In the genomic region with DNA sequence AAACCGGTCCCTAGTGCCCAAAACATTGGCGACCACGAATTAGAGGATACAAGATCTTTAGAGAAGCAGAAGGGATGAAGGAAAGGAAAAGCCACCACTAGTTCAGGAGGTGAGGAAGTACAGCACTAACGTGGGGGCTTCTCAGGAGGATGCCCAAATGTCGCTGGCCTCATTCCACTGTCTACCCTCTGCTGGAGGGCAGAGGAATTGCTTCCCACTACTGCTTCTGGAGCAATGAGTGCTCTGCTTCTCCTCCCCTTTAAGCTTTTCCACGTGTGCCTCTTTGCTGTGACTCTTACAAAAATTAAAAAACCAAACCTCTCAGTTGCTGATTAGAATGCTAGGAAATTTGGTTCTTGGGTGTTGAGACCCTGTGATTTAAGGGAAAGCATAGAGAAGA, we compare ENCODE assay signal across 9 cellular contexts.
DNase-seq lines count a peak whose midpoint lies in the region; ATAC-seq and TF ChIP-seq lines count a peak whose summit lies in the region.
"Had no signal": no experiment of that assay in that cellular context is flagged by ENCODE, and none has a peak within 500 bp of the region (broad histone marks: within the 10 kb centered on the region; RNA-seq: fewer than 3 reads in every experiment).

No MANE protein-coding gene starts in this region.

- H4K20me1 ChIP-seq in HCT116 (ENCODE audit: insufficient read depth), result no peaks in the 10 kb centered on the region

- no peak overlapping the region for H3K27ac ChIP-seq in HCT116 (ENCODE audit: low read depth, low read length)
- H3K27ac ChIP-seq in Peyer's patch, result no peak overlapping the region
- H3K27ac ChIP-seq in left lung, result no peak overlapping the region

- CTCF ChIA-PET in HCT116 (lab: Charles Lee), result interaction anchor here (0.6 to 1.1 kb wide), 2 partner anchors 10 to 279 kb away, joined by 3 read pairs; no protein-coding TSS in a partner anchor

- H3K9me3 Mint-ChIP-seq in effector memory CD8-positive, alpha-beta T cell, result peaks cover 0 to 2% of the 10 kb centered on the region in 2 donors
- H3K9me3 Mint-ChIP-seq: T-helper 2 cell treated with Interferon-gamma antibody and Interleukin-4, amounts not matched to agents 5 μg/mL and 100 μg/mL, for 36 hours had no signal

- H3K4me3 ChIP-seq in HCT116 (replicated peaks in 1 of 2; ENCODE audit: low read depth in 1 of 2, low read length in 2 of 2), result no peak overlapping the region
- H3K4me3 ChIP-seq in Peyer's patch, result no peak overlapping the region
- H3K4me3 ChIP-seq in left lung, result no peak overlapping the region

- H3K4me1 ChIP-seq in HCT116 (ENCODE audit: control insufficient read depth in 1 of 2, insufficient read depth in 2 of 2, low read length in 2 of 2) (no peaks in the 10 kb centered on the region), Peyer's patch (no peaks in the 10 kb centered on the region), left lung (no peaks in the 10 kb centered on the region)

- ATAC-seq in HCT116, result peak; percentile 82
- ATAC-seq in left lung, result peak; percentile 27
- no peak for ATAC-seq in effector memory CD8-positive, alpha-beta T cell (replicated peaks)

- RAD21 ChIA-PET in HCT116 (lab: Charles Lee; ENCODE audit: low non-redundant PET in 1 of 2, low total read pairs in 2 of 2, uncharacterized antibody in 2 of 2, unreplicated experiment in 2 of 2), result interaction anchor here (0.7 to 1.0 kb wide), 2 partner anchors 124 to 279 kb away, joined by 3 read pairs; no protein-coding TSS in a partner anchor

- DNase-seq in GM10266 (ENCODE audit: extremely low spot score) (peak; percentile 25), HCT116 (ENCODE audit: low read depth, low spot score) (no peak), Peyer's patch (no peak), left lung (no peak), inferior parietal cortex (ENCODE audit: extremely low spot score) (no peak), EL (no peak)
- DNase-seq in effector memory CD8-positive, alpha-beta T cell, result no peak
- DNase-seq in stimulated activated naive CD4-positive, alpha-beta T cell (lab: John Stamatoyannopoulos, UW), result no peak

- intact Hi-C loops in HCT116 (cut with micrococcal nuclease), result loop anchor here (1.0 kb wide), 1 partner anchor 279 kb away; no protein-coding TSS in a partner anchor
- intact Hi-C loops in left lung (cut with DNase I), result no loop called here

- no peaks in the 10 kb centered on the region for H3K36me3 Mint-ChIP-seq in effector memory CD8-positive, alpha-beta T cell (ENCODE audit: insufficient read depth)

- 0 out of 2 replicates have a peak, but pooled peaks have one; percentile 9 for TF ChIP-seq RAD21 in HCT116 (IDR thresholded peaks at IDR 0.05; ENCODE audit: low read depth)

- H3K4me3 Mint-ChIP-seq in effector memory CD8-positive, alpha-beta T cell, result no peak overlapping the region
- H3K4me3 Mint-ChIP-seq: T-helper 2 cell treated with Interferon-gamma antibody and Interleukin-4, amounts not matched to agents 5 μg/mL and 100 μg/mL, for 36 hours had no signal

- BruUV-seq in HCT116 (replicated peaks; lab: Mats Ljungman, UMichigan), result no TSS peak

- TF ChIP-seq CTCF in GM10266 (IDR thresholded peaks at IDR 0.05; ENCODE audit: control insufficient read depth, insufficient read depth, low read depth, missing control alignments) (peak; percentile 37), HCT116 (IDR thresholded peaks at IDR 0.05 in 2 of 3, conservative IDR thresholded peaks at IDR 0.05 in 1 of 3; ENCODE audit: borderline replicate concordance in 1 of 3, insufficient read depth in 1 of 3, low read depth in 2 of 3, low read length in 2 of 3) (peak; percentile 11 to 79 (median 73); a peak in 4 of 6 replicates), Peyer's patch (IDR thresholded peaks at IDR 0.05) (peak in 4 of 6 experiments; percentile 4 to 40 (median 11)), left lung (IDR thresholded peaks at IDR 0.05) (peak in 1 of 2 donors; percentile 12)

- no peak overlapping the region for H2AFZ ChIP-seq in HCT116 (ENCODE audit: low read depth, low read length, poor library complexity, severe bottlenecking)

- H3K27me3 ChIP-seq in HCT116 (ENCODE audit: insufficient read depth, low read length) (peaks cover 16% of the 10 kb centered on the region; the same call in 1 of the 2 replicates), Peyer's patch (no peaks in the 10 kb centered on the region), left lung (no peaks in the 10 kb centered on the region)

- TF ChIP-seq POLR2A in HCT116 (IDR thresholded peaks at IDR 0.05; ENCODE audit: borderline replicate concordance, extremely low read depth, insufficient read depth, insufficient read length) (no peak), Peyer's patch (IDR thresholded peaks at IDR 0.05) (no peak)

- no peak overlapping the region for H3K27ac Mint-ChIP-seq in effector memory CD8-positive, alpha-beta T cell
- H3K27ac Mint-ChIP-seq: T-helper 2 cell treated with Interferon-gamma antibody and Interleukin-4, amounts not matched to agents 5 μg/mL and 100 μg/mL, for 36 hours had no signal

- peaks cover 0 to 6% of the 10 kb centered on the region in 2 donors for H3K27me3 Mint-ChIP-seq in effector memory CD8-positive, alpha-beta T cell

- H3K4me2 ChIP-seq in HCT116 (ENCODE audit: low read length), result no peak overlapping the region

- H3K9me2 ChIP-seq in HCT116 (ENCODE audit: insufficient read depth), result no peaks in the 10 kb centered on the region

- H3K9ac ChIP-seq in HCT116 (ENCODE audit: low read length), result no peak overlapping the region

- POLR2A ChIA-PET in HCT116 (lab: Charles Lee), result no interaction called here

- H3K9me3 ChIP-seq in HCT116 (ENCODE audit: control insufficient read depth in 1 of 2, insufficient read depth in 1 of 2, low read depth in 1 of 2, low read length in 2 of 2) (no peaks in the 10 kb centered on the region), Peyer's patch (no peaks in the 10 kb centered on the region), left lung (no peaks in the 10 kb centered on the region)

- H3K36me3 ChIP-seq in HCT116 (ENCODE audit: control insufficient read depth in 1 of 2, insufficient read depth in 2 of 2, low read length in 2 of 2), result no peaks in the 10 kb centered on the region
- no peaks in the 10 kb centered on the region for H3K36me3 ChIP-seq in Peyer's patch
- H3K36me3 ChIP-seq in left lung, result no peaks in the 10 kb centered on the region

- no peaks in the 10 kb centered on the region for H3K79me2 ChIP-seq in HCT116 (ENCODE audit: insufficient read depth, low read length)

- H3K4me1 Mint-ChIP-seq in effector memory CD8-positive, alpha-beta T cell (ENCODE audit: low read depth in 2 of 2), result no peaks in the 10 kb centered on the region

TF ChIP-seq in HCT116, 20 proteins besides CTCF, POLR2A, EP300 and RAD21 (continues in another document):
- TF ChIP-seq FOSL1 (IDR thresholded peaks at IDR 0.05; ENCODE audit: low read depth) (no peak), YY1 (IDR thresholded peaks at IDR 0.05; ENCODE audit: extremely low read depth, insufficient replicate concordance, low read depth, low read length) (no peak), CBX3 (IDR thresholded peaks at IDR 0.05; ENCODE audit: low read depth) (no peak), SP1 (IDR thresholded peaks at IDR 0.05; ENCODE audit: low read depth) (no peak), ZNF274 (IDR thresholded peaks at IDR 0.05; ENCODE audit: low read depth, low read length) (no peak), ELF1 (IDR thresholded peaks at IDR 0.05; ENCODE audit: borderline replicate concordance, low read depth) (no peak), EZH2 (IDR thresholded peaks at IDR 0.05) (no peak), SRF (IDR thresholded peaks at IDR 0.05; ENCODE audit: low read depth) (no peak), JUND (IDR thresholded peaks at IDR 0.05) (no peak), ZFX (IDR thresholded peaks at IDR 0.05) (no peak), TCF7L2 (IDR thresholded peaks at IDR 0.05; ENCODE audit: borderline replicate concordance, extremely low read depth, insufficient read depth, insufficient read length) (no peak), POLR2AphosphoS5 (IDR thresholded peaks at IDR 0.05; ENCODE audit: low read depth, low read length) (no peak)
- TF ChIP-seq, protein P1, sequence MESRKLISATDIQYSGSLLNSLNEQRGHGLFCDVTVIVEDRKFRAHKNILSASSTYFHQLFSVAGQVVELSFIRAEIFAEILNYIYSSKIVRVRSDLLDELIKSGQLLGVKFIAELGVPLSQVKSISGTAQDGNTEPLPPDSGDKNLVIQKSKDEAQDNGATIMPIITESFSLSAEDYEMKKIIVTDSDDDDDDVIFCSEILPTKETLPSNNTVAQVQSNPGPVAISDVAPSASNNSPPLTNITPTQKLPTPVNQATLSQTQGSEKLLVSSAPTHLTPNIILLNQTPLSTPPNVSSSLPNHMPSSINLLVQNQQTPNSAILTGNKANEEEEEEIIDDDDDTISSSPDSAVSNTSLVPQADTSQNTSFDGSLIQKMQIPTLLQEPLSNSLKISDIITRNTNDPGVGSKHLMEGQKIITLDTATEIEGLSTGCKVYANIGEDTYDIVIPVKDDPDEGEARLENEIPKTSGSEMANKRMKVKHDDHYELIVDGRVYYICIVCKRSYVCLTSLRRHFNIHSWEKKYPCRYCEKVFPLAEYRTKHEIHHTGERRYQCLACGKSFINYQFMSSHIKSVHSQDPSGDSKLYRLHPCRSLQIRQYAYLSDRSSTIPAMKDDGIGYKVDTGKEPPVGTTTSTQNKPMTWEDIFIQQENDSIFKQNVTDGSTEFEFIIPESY (IDR thresholded peaks at IDR 0.05; ENCODE audit: extremely low read depth, insufficient replicate concordance, low read length), result no peak
- TF ChIP-seq, protein P2, sequence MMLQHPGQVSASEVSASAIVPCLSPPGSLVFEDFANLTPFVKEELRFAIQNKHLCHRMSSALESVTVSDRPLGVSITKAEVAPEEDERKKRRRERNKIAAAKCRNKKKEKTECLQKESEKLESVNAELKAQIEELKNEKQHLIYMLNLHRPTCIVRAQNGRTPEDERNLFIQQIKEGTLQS (IDR thresholded peaks at IDR 0.05), result no peak
- TF ChIP-seq, protein P3, sequence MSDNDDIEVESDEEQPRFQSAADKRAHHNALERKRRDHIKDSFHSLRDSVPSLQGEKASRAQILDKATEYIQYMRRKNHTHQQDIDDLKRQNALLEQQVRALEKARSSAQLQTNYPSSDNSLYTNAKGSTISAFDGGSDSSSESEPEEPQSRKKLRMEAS (IDR thresholded peaks at IDR 0.05), result no peak
